ENCODE assay signal across 1 cellular context in the genomic region with DNA sequence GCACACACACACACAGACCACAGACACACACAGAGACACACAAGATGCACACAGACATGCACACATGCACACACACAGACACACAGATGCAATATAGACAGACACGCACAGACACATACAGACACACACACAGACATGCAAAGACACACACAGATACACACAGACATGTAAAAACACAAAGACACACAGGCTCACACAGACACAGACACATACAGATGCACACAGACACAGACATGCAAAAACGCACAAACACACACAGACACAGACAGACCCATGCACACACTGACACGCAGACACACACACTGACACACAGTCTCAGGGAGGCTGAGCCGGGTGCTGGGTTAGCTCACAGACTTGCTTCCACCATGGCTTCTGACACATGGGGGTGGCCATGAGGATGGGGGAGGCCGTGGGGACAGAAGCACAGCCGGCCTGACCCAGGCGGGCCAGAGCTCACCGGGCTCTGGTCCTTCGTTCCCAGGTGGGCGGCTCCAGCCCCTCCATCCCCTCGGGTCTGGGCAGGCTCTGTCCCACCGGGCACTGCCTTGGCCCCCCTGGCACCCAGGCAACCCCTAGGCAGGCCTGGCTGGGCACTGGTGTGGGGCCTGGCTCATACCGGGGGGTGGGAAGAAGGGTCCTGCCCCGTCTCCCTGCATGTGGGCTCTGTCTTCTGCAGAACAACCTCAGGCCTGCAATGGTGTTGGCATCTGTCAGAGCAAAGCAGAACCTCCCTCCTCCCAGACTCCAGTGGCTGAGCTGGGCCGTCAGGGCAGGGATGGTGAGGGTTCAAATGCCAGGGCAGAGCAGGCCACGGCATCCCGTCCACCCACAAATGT.
TF ChIP-seq lines count a peak whose summit lies in the region.

No MANE protein-coding gene starts in this region.

TF ChIP-seq in HepG2, 621 proteins besides CTCF, POLR2A, EP300 and RAD21 (continued from another document):
- TF ChIP-seq SP1 (IDR thresholded peaks at IDR 0.05) (peak; percentile 26; the same call in 1 of the 2 replicates), SP1 (CRISPR knock-in tag; IDR thresholded peaks at IDR 0.05) (no peak), LCORL (IDR thresholded peaks at IDR 0.05) (0 out of 2 replicates have a peak, but pooled peaks have one; percentile 10), LCORL (CRISPR knock-in tag; IDR thresholded peaks at IDR 0.05) (no peak), IKZF1 (IDR thresholded peaks at IDR 0.05) (0 out of 2 replicates have a peak, but pooled peaks have one; percentile 48), WIZ (CRISPR knock-in tag; IDR thresholded peaks at IDR 0.05) (no peak)
